Comparison of ENCODE assay signal across 8 cellular contexts in the genomic region with DNA sequence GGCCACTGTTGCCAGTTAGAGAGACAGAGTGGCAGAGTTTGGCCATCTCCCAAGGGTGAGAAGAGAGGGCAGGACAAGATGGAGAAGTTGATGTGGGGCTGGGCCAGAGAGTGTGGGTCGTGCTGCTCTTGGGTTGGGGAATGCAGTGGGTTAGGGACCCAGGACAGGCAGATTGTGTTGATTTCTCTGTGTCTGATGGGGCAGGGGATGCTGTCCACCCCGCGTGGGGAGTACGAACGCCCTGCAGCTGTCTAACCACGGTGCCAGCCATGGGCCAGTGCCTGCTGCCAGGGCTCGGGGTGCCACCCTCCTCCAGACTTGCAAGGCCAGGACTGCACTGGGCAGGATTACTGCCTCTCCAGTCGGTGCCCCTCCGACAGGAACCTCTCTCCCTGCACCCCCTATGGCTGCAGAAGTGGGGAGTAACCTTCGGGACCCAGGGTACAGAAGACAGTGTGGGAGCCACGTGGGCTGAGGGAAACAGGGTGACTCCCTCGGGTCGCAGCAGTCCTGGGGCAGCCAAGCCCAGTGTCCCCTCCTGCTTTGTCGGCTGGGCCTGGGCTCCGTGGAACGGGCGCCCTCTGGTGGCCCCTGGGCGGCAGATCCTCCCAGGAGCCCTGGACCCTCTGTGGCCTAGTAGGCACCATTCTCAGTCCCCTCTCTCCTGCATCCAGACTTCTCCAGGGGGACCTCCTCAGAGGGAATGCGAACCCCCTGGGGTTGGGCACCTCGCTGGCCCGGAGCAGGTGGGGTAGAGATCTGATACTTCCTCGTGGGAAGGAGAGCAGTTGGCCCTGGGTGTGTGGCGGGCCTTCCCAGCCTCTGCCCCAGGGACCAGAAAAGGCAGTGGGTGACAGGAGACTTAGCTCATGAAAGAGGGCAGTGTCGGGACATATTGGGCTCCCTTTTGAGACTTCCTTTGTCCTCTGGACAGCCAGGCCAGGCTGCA. TPM values are rescaled to one million over a fixed set of nuclear protein-coding genes. Genes with fewer than 3 reads are reported as not detected.
DNase-seq lines count a peak whose midpoint lies in the region; ATAC-seq and FAIRE-seq lines count a peak whose summit lies in the region.

No MANE protein-coding gene starts in this region.

- no peak overlapping the region for H3K27ac Mint-ChIP-seq in naive thymus-derived CD8-positive, alpha-beta T cell
- H3K27ac Mint-ChIP-seq in stimulated activated naive B cell treated with anti-CD40 and anti-IgM and Interleukin-4, amounts not matched to agents 10 μg/mL and 1 μg/mL and 100 μg/mL, for 72 hours, result no peak overlapping the region

- peaks cover 3 to 29% (median 12%) of the 10 kb centered on the region in 5 donors for H3K27me3 Mint-ChIP-seq in naive thymus-derived CD8-positive, alpha-beta T cell
- peaks cover 26 to 44% of the 10 kb centered on the region in 2 donors for H3K27me3 Mint-ChIP-seq in stimulated activated naive B cell treated with anti-CD40 and anti-IgM and Interleukin-4, amounts not matched to agents 10 μg/mL and 1 μg/mL and 100 μg/mL, for 72 hours

- H3K4me1 Mint-ChIP-seq in naive thymus-derived CD8-positive, alpha-beta T cell, result peaks cover 0 to 8% (median 6%) of the 10 kb centered on the region in 4 donors
- H3K4me1 Mint-ChIP-seq in stimulated activated naive B cell treated with anti-CD40 and anti-IgM and Interleukin-4, amounts not matched to agents 10 μg/mL and 1 μg/mL and 100 μg/mL, for 72 hours, result peaks cover 14 to 33% of the 10 kb centered on the region in 2 donors

- POLR2A ChIA-PET in naive thymus-derived CD8-positive, alpha-beta T cell (lab: Charles Lee), result no interaction called here

- ATAC-seq in esophagus mucosa (peak; percentile 13), HG02588 (IDR thresholded peaks at IDR 0.05; ENCODE audit: unreplicated experiment) (no peak)
- ATAC-seq in naive thymus-derived CD8-positive, alpha-beta T cell, result peak; percentile 42 to 56
- peak; percentile 44 to 55 for ATAC-seq in stimulated activated naive B cell treated with anti-CD40 and anti-IgM and Interleukin-4, amounts not matched to agents 10 μg/mL and 1 μg/mL and 100 μg/mL, for 72 hours (replicated peaks)

- peak; percentile 65 for FAIRE-seq in GM18507 (lab: Jason Lieb, UNC)

- peak; percentile 89 for DNase-seq in AG08395 (ENCODE audit: low spot score)
- peak; percentile 64 for DNase-seq in GM18507 (ENCODE audit: extremely low spot score, insufficient read length, low read depth)
- DNase-seq in NOMO-1 treated with DMSO at 0.1 percent for 48 hours (lab: John Stamatoyannopoulos, UW; ENCODE audit: unreplicated experiment), result peak; percentile 26
- peak; percentile 52 for DNase-seq in activated T-cell treated with anti-CD3 and anti-CD28 coated beads for 4 hours
- peak; percentile 43 to 75 (median 65) for DNase-seq in naive thymus-derived CD8-positive, alpha-beta T cell
- DNase-seq in stimulated activated naive B cell treated with anti-CD40 and anti-IgM and Interleukin-4, amounts not matched to agents 10 μg/mL and 1 μg/mL and 100 μg/mL, for 72 hours, result peak; percentile 37

- H3K9me3 Mint-ChIP-seq in naive thymus-derived CD8-positive, alpha-beta T cell, result no peaks in the 10 kb centered on the region
- no peaks in the 10 kb centered on the region for H3K9me3 Mint-ChIP-seq in stimulated activated naive B cell treated with anti-CD40 and anti-IgM and Interleukin-4, amounts not matched to agents 10 μg/mL and 1 μg/mL and 100 μg/mL, for 72 hours

- H3K36me3 Mint-ChIP-seq in naive thymus-derived CD8-positive, alpha-beta T cell, result no peaks in the 10 kb centered on the region
- H3K36me3 Mint-ChIP-seq in stimulated activated naive B cell treated with anti-CD40 and anti-IgM and Interleukin-4, amounts not matched to agents 10 μg/mL and 1 μg/mL and 100 μg/mL, for 72 hours, result no peaks in the 10 kb centered on the region

- peak overlapping the region in 5 of 10 donors; percentile 10 to 51 (median 37) for H3K4me3 Mint-ChIP-seq in naive thymus-derived CD8-positive, alpha-beta T cell
- peak overlapping the region in 1 of 2 donors; percentile 9 for H3K4me3 Mint-ChIP-seq in stimulated activated naive B cell treated with anti-CD40 and anti-IgM and Interleukin-4, amounts not matched to agents 10 μg/mL and 1 μg/mL and 100 μg/mL, for 72 hours

RNA-seq across cellular contexts. Expression of gene GPC1, which starts 2.7 kb away (rescaled TPM):
- 101 TPM for total RNA-seq in esophagus mucosa
- total RNA-seq in naive thymus-derived CD8-positive, alpha-beta T cell, result 1 to 10 TPM in 1 of 2 experiments, under 1 TPM in 1; 0.99 to 1.2 TPM
- polyA plus RNA-seq in naive thymus-derived CD8-positive, alpha-beta T cell, result under 1 TPM; 0.09 to 0.49 (median 0.31) TPM

Comparison
In these comparisons a context has a peak if more than half of its experiments do, and no peak if none do; other contexts are left out.
1. DNase-seq: peak in every context shown above with its lines; median percentile 89 in AG08395; 65 in naive thymus-derived CD8-positive, alpha-beta T cell; 64 in GM18507; 52 in activated T-cell treated with anti-CD3 and anti-CD28 coated beads for 4 hours; 37 in stimulated activated naive B cell treated with anti-CD40 and anti-IgM and Interleukin-4, amounts not matched to agents 10 μg/mL and 1 μg/mL and 100 μg/mL, for 72 hours; 26 in NOMO-1 treated with DMSO at 0.1 percent for 48 hours.
2. RNA of gene GPC1, which starts 2.7 kb away (total RNA-seq): 101 TPM in esophagus mucosa (single experiment); 0.99 to 1.2 TPM in naive thymus-derived CD8-positive, alpha-beta T cell; every median in the first group is over 10 times any median in the second.